In genomic region chr10:124671486-124672075, GRCh38 we compare ENCODE assay signal across 8 cellular contexts.
DNase-seq lines count a peak whose midpoint lies in the region; ATAC-seq lines count a peak whose summit lies in the region.

No MANE protein-coding gene starts in this region.

- H3K36me3 Mint-ChIP-seq in activated naive CD4-positive, alpha-beta T cell treated with anti-CD3 and anti-CD28 coated beads for 36 hours (ENCODE audit: low read depth), result peaks cover 2% of the 10 kb centered on the region
- peaks cover 18% of the 10 kb centered on the region for H3K36me3 Mint-ChIP-seq in activated T-helper 17 cell treated with anti-CD3 and anti-CD28 coated beads, Interleukin-2, amount 50 U/mL, for 72 hours (ENCODE audit: low read depth)

- peak overlapping the region in 19 of 21 experiments; percentile 6 to 81 (median 43) for H3K27ac ChIP-seq in skin epidermis

- peak overlapping the region; percentile 64 for H3K27ac Mint-ChIP-seq in activated naive CD4-positive, alpha-beta T cell treated with anti-CD3 and anti-CD28 coated beads for 36 hours
- H3K27ac Mint-ChIP-seq in activated T-helper 17 cell treated with anti-CD3 and anti-CD28 coated beads, Interleukin-2, amount 50 U/mL, for 72 hours, result peak overlapping the region; percentile 86

- CTCF ChIA-PET in activated naive CD4-positive, alpha-beta T cell treated with anti-CD3 and anti-CD28 coated beads for 36 hours (lab: Charles Lee), result interaction anchor here (0.6 to 2.9 kb wide), 10 partner anchors 9 to 70 kb away, joined by 3 to 17 read pairs (median 5); no protein-coding TSS in a partner anchor

- H3K27me3 Mint-ChIP-seq in activated naive CD4-positive, alpha-beta T cell treated with anti-CD3 and anti-CD28 coated beads for 36 hours (ENCODE audit: low read depth), result no peaks in the 10 kb centered on the region
- H3K27me3 Mint-ChIP-seq in activated T-helper 17 cell treated with anti-CD3 and anti-CD28 coated beads, Interleukin-2, amount 50 U/mL, for 72 hours, result no peaks in the 10 kb centered on the region

- no peak overlapping the region for H3K4me3 ChIP-seq in skin epidermis

- H3K9me3 Mint-ChIP-seq in activated naive CD4-positive, alpha-beta T cell treated with anti-CD3 and anti-CD28 coated beads for 36 hours, result no peaks in the 10 kb centered on the region
- H3K9me3 Mint-ChIP-seq in activated T-helper 17 cell treated with anti-CD3 and anti-CD28 coated beads, Interleukin-2, amount 50 U/mL, for 72 hours, result no peaks in the 10 kb centered on the region

- intact Hi-C loops in activated naive CD4-positive, alpha-beta T cell treated with anti-CD3 and anti-CD28 coated beads for 36 hours (cut with micrococcal nuclease), result loop anchor here (1.0 kb wide), 4 partner anchors 17 to 70 kb away; no protein-coding TSS in a partner anchor
- intact Hi-C loops in left cardiac atrium (cut with DNase I), result loop anchor here in 1 of 2 donors (5.0 kb wide), 1 partner anchor 44 kb away; no protein-coding TSS in a partner anchor

- DNase-seq in activated naive CD4-positive, alpha-beta T cell treated with anti-CD3 and anti-CD28 coated beads for 36 hours, result peak; percentile 59
- DNase-seq in activated naive CD4-positive, alpha-beta T cell treated with anti-CD3 and anti-CD28 coated beads, Interleukin-2, amount 50 U/mL, for 16 hours, result no peak
- DNase-seq in left cardiac atrium (peak; percentile 68), NCI-H128 (lab: John Stamatoyannopoulos, UW; ENCODE audit: unreplicated experiment) (no peak)
- no peak for DNase-seq in activated CD4-positive, CD25-positive, alpha-beta regulatory T cell (lab: John Stamatoyannopoulos, UW)

- ATAC-seq in activated T-helper 17 cell treated with anti-CD3 and anti-CD28 coated beads, Interleukin-2, amount 50 U/mL, for 72 hours (replicated peaks), result peak; percentile 35
- ATAC-seq in left cardiac atrium, result peak; percentile 36 to 53
- no peak for ATAC-seq in GM21390 (IDR thresholded peaks at IDR 0.05; ENCODE audit: unreplicated experiment)

- no peak overlapping the region for H3K4me3 Mint-ChIP-seq in activated naive CD4-positive, alpha-beta T cell treated with anti-CD3 and anti-CD28 coated beads for 36 hours
- peak overlapping the region; percentile 60 for H3K4me3 Mint-ChIP-seq in activated T-helper 17 cell treated with anti-CD3 and anti-CD28 coated beads, Interleukin-2, amount 50 U/mL, for 72 hours

- peaks cover 73% of the 10 kb centered on the region for H3K4me1 Mint-ChIP-seq in activated naive CD4-positive, alpha-beta T cell treated with anti-CD3 and anti-CD28 coated beads for 36 hours (ENCODE audit: low read depth)
- peaks cover 47% of the 10 kb centered on the region for H3K4me1 Mint-ChIP-seq in activated T-helper 17 cell treated with anti-CD3 and anti-CD28 coated beads, Interleukin-2, amount 50 U/mL, for 72 hours

Comparison
In these comparisons a context has a peak if more than half of its experiments do, and no peak if none do; other contexts are left out.
1. DNase-seq: peak in activated naive CD4-positive, alpha-beta T cell treated with anti-CD3 and anti-CD28 coated beads for 36 hours (single experiment) and left cardiac atrium (single experiment); none in activated naive CD4-positive, alpha-beta T cell treated with anti-CD3 and anti-CD28 coated beads, Interleukin-2, amount 50 U/mL, for 16 hours (single experiment), NCI-H128 (single experiment) and activated CD4-positive, CD25-positive, alpha-beta regulatory T cell (0 of 4).